ENCODE assay signal across 7 cellular contexts in genomic region chr4:73019462-73020047, GRCh38. TPM values are rescaled to one million over a fixed set of nuclear protein-coding genes. Genes with fewer than 3 reads are reported as not detected.
DNase-seq lines count a peak whose midpoint lies in the region; ATAC-seq, FAIRE-seq and TF ChIP-seq lines count a peak whose summit lies in the region.

No MANE protein-coding gene starts in this region.

- no peaks in the 10 kb centered on the region for H3K36me3 ChIP-seq in H7 (replicated peaks; ENCODE audit: control insufficient read depth, insufficient read depth, low read length)
- H3K36me3 ChIP-seq in pancreas, result no peaks in the 10 kb centered on the region

- WGBS in pancreas, 2 donors, result 2 to 3% methylated on average over 3 of the region's 3 CpGs

- H3K4me3 ChIP-seq in H7 (ENCODE audit: insufficient read depth, low read depth, low read length) (no peak overlapping the region), epithelial cell of proximal tubule (ENCODE audit: low read depth, low read length) (no peak overlapping the region), pancreas (no peak overlapping the region)

- no peak overlapping the region for H3K4me3 Mint-ChIP-seq in T-helper 17 cell

- H3K4me1 ChIP-seq in pancreas, result no peaks in the 10 kb centered on the region

- DNase-seq in D341Med (ENCODE audit: low spot score) (peak; percentile 42), H7 (peak; percentile 44), RKO (ENCODE audit: low spot score) (peak; percentile 51), epithelial cell of proximal tubule (ENCODE audit: low read depth) (no peak), pancreas (no peak), T-helper 17 cell (no peak)

- ATAC-seq in pancreas (peak in 3 of 4 donors; percentile 50 to 59 (median 51)), HG02970 (IDR thresholded peaks at IDR 0.05; ENCODE audit: low FRiP score, unreplicated experiment) (no peak), T-helper 17 cell (no peak)

- intact Hi-C loops in pancreas (cut with DNase I), result loop anchor here in 1 of 3 donors (10.0 kb wide), 1 partner anchor 315 kb away; no protein-coding TSS in a partner anchor

- H3K27me3 Mint-ChIP-seq in T-helper 17 cell, result peaks cover 17% of the 10 kb centered on the region

- TF ChIP-seq CTCF in epithelial cell of proximal tubule (conservative IDR thresholded peaks at IDR 0.05; ENCODE audit: low read depth, low read length), result peak; percentile 72
- peak; percentile 20 to 62 (median 40) for TF ChIP-seq CTCF in pancreas (IDR thresholded peaks at IDR 0.05)

- H3K27ac Mint-ChIP-seq in T-helper 17 cell, result no peak overlapping the region

- H3K9me3 ChIP-seq in pancreas (no peaks in the 10 kb centered on the region), T-helper 17 cell (ENCODE audit: control insufficient read depth, low read length, poor library complexity, severe bottlenecking) (no peaks in the 10 kb centered on the region)

- FAIRE-seq in pancreas (lab: Jason Lieb, UNC), result peak; percentile 57

- H3K27me3 ChIP-seq in H7 (ENCODE audit: control insufficient read depth, insufficient read depth, low read length), result no peaks in the 10 kb centered on the region
- no peaks in the 10 kb centered on the region for H3K27me3 ChIP-seq in pancreas

- H3K4me1 Mint-ChIP-seq in T-helper 17 cell, result no peaks in the 10 kb centered on the region

- H3K36me3 Mint-ChIP-seq in T-helper 17 cell (ENCODE audit: low read depth), result no peaks in the 10 kb centered on the region

- no peak overlapping the region for H3K27ac ChIP-seq in pancreas

RNA-seq across cellular contexts. Expression of gene COX18, which starts 50.0 kb away (rescaled TPM):
- total RNA-seq in H7 (2014; rRNA removed; shearing (Covaris generic)), result 47.5 and 63.5 TPM in 2 replicates
- 19.6 and 26.4 TPM in 2 replicates for total RNA-seq in epithelial cell of proximal tubule
- 1 to 10 TPM; 6.3 to 9.6 (median 7.7) TPM for total RNA-seq in pancreas
- polyA plus RNA-seq in pancreas, result 1 to 10 TPM; 4.7 to 5.3 TPM
- total RNA-seq in T-helper 17 cell, result 10 to 100 TPM in 1 of 2 donors, 1 to 10 TPM in 1; 9.2 to 10.3 TPM

Comparison
In these comparisons a context has a peak if more than half of its experiments do, and no peak if none do; other contexts are left out.
1. DNase-seq: peak in D341Med (single experiment), H7 (single experiment) and RKO (single experiment); none in epithelial cell of proximal tubule (single experiment), pancreas (0 of 6) and T-helper 17 cell (0 of 3).
2. ATAC-seq: peak in pancreas (3 of 4); none in HG02970 (single experiment) and T-helper 17 cell (single experiment).